In the genomic region with DNA sequence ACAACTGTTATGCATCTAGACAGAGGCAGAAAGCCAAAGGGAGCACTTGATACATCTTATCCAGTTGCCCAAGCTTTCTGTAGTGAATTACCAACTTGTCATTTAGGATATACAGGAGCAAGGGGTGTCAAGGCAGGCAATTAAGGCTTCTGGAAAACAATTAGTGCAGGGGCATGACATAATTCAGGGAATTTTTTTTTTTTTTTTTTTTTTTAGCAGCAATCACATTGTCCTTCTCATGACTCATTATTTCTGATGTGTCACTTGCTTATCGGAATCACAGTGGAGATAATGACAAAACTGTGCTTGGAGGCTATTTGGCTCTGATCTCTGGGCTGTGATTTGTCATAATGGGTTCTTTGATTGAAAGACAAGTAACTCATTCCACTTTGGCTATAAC, we compare ENCODE assay signal across 14 cellular contexts.
DNase-seq lines count a peak whose midpoint lies in the region; ATAC-seq and TF ChIP-seq lines count a peak whose summit lies in the region.
"Had no signal": no experiment of that assay in that cellular context is flagged by ENCODE, and none has a peak within 500 bp of the region (broad histone marks: within the 10 kb centered on the region; RNA-seq: fewer than 3 reads in every experiment).

No MANE protein-coding gene starts in this region.

- no peak for TF ChIP-seq EP300 in transverse colon (IDR thresholded peaks at IDR 0.05; ENCODE audit: low read depth)

- WGBS in body of pancreas, 2 donors, result 0 to 8% methylated on average over 1 of the region's 1 CpG
- 57% methylated on average over 1 of the region's 1 CpG; no CpG with 5 or more reads in 1 of the 2 donors for WGBS in transverse colon (ENCODE audit: low coverage in 1 of 2), 2 donors

- H3K27me3 ChIP-seq in body of pancreas (no peaks in the 10 kb centered on the region), layer of hippocampus (ENCODE audit: control insufficient read depth, insufficient read depth, low read length) (no peaks in the 10 kb centered on the region), transverse colon (no peaks in the 10 kb centered on the region), MG63 (no peaks in the 10 kb centered on the region)

- TF ChIP-seq CTCF in body of pancreas (IDR thresholded peaks at IDR 0.05) (no peak), transverse colon (IDR thresholded peaks at IDR 0.05) (no peak)

- H3K9me3 ChIP-seq in body of pancreas, result no peaks in the 10 kb centered on the region
- no peaks in the 10 kb centered on the region for H3K9me3 ChIP-seq in transverse colon
- H3K9me3 ChIP-seq in MG63, result no peaks in the 10 kb centered on the region

- no peak for DNase-seq in Right ventricle myocardium inferior (ENCODE audit: missing footprints)
- no peak for DNase-seq in cardiac septum (ENCODE audit: low spot score)
- DNase-seq in body of pancreas, result no peak
- no peak for DNase-seq in transverse colon
- DNase-seq in stimulated activated CD4-positive, alpha-beta T cell treated with anti-CD3 and anti-CD28 coated beads, Interleukin-4, amount 100 ng/mL, for 24 hours, result no peak
- no peak for DNase-seq in MG63
- DNase-seq: activated CD4-positive, alpha-beta T cell treated with anti-CD3 and anti-CD28 coated beads, Interleukin-2, amount 50 U/mL, for 1 hour; foreskin fibroblast; NCI-H1048; NCI-H526 had no signal

- H3K4me3 ChIP-seq in body of pancreas, result no peak overlapping the region
- no peak overlapping the region for H3K4me3 ChIP-seq in transverse colon
- no peak overlapping the region for H3K4me3 ChIP-seq in MG63
- H3K4me3 ChIP-seq: SK-N-MC had no signal

- intact Hi-C loops in Right ventricle myocardium inferior (cut with DNase I), result loop anchor here (5.0 kb wide), 1 partner anchor 257 kb away; a partner anchor contains a TSS
- intact Hi-C loops in cardiac septum (cut with DNase I), result no loop called here
- intact Hi-C loops in body of pancreas (cut with DNase I), result no loop called here
- intact Hi-C loops in transverse colon (cut with DNase I; ENCODE audit: low total_unique reads), result no loop called here

- in situ Hi-C loops in transverse colon (cut with MboI; ENCODE audit: low pct_ligation_motif_present in 1 of 4, low pct_unique_long_range_greater_than_20kb in 1 of 4, low sequenced_read_pairs in 3 of 4), result loop anchor here in 2 of 4 donors (25.0 kb wide), 2 partner anchors 322 to 597 kb away; no protein-coding TSS in a partner anchor

- H3K27ac ChIP-seq in body of pancreas (peak overlapping the region in 2 of 4 donors; percentile 9 to 70), layer of hippocampus (ENCODE audit: low read depth, low read length) (peak overlapping the region; percentile 30), transverse colon (peak overlapping the region in 3 of 4 donors; percentile 13 to 20 (median 19))
- H3K27ac ChIP-seq: HL-60, SK-N-MC had no signal

- H3K4me1 ChIP-seq in body of pancreas (peaks cover 38% of the 10 kb centered on the region), transverse colon (no peaks in the 10 kb centered on the region)

- no peaks in the 10 kb centered on the region for H3K36me3 ChIP-seq in body of pancreas (replicated peaks in 1 of 2; ENCODE audit: insufficient read depth in 1 of 2, low read depth in 2 of 2)
- no peaks in the 10 kb centered on the region for H3K36me3 ChIP-seq in transverse colon
- H3K36me3 ChIP-seq in MG63, result no peaks in the 10 kb centered on the region

- no peak for TF ChIP-seq POLR2A in body of pancreas (IDR thresholded peaks at IDR 0.05)
- no peak for TF ChIP-seq POLR2A in transverse colon (IDR thresholded peaks at IDR 0.05)

- ATAC-seq in Right ventricle myocardium inferior (peak; percentile 59), body of pancreas (peak; percentile 73), GM19035 (IDR thresholded peaks at IDR 0.05; ENCODE audit: unreplicated experiment) (no peak)
